8 cellular contexts compared by ENCODE assay signal in the genomic region with DNA sequence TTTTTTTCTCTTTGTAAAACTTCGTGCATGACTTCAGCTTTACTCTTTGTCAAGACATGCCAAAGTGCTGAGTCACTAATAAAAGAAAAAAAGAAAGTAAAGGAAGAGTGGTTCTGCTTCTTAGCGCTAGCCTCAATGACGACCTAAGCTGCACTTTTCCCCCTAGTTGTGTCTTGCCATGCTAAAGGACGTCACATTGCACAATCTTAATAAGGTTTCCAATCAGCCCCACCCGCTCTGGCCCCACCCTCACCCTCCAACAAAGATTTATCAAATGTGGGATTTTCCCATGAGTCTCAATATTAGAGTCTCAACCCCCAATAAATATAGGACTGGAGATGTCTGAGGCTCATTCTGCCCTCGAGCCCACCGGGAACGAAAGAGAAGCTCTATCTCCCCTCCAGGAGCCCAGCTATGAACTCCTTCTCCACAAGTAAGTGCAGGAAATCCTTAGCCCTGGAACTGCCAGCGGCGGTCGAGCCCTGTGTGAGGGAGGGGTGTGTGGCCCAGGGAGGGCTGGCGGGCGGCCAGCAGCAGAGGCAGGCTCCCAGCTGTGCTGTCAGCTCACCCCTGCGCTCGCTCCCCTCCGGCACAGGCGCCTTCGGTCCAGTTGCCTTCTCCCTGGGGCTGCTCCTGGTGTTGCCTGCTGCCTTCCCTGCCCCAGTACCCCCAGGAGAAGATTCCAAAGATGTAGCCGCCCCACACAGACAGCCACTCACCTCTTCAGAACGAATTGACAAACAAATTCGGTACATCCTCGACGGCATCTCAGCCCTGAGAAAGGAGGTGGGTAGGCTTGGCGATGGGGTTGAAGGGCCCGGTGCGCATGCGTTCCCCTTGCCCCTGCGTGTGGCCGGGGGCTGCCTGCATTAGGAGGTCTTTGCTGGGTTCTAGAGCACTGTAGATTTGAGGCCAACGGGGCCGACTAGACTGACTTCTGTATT. TPM values are rescaled to one million over a fixed set of nuclear protein-coding genes. Genes with fewer than 3 reads are reported as not detected.
DNase-seq lines count a peak whose midpoint lies in the region; ATAC-seq, FAIRE-seq and TF ChIP-seq lines count a peak whose summit lies in the region.

Gene IL6 (plus strand): TSS at position 352 of the 944 bp plus-strand sequence. CDS start 63 bp downstream, at position 415.

- H3K36me3 ChIP-seq in PC-9 (ENCODE audit: low read depth), result no peaks in the 10 kb centered on the region

- FAIRE-seq in HTR-8/SVneo (lab: Jason Lieb, UNC) (peak; percentile 28), GM12891 (lab: Jason Lieb, UNC) (no peak)

- H3K79me2 ChIP-seq in PC-9 (ENCODE audit: low read depth), result no peaks in the 10 kb centered on the region

- no peak within 1 kb of the TSS for H2AFZ ChIP-seq in PC-9

- peaks cover 32% of the 10 kb centered on the region; the same call in 1 of the 2 replicates for H3F3A ChIP-seq in PC-9 (ENCODE audit: insufficient read depth, low read depth)

- H3K27ac ChIP-seq in PC-9, result peak within 1 kb of the TSS; percentile 73

- H3K4me3 ChIP-seq in PC-9, result peak within 1 kb of the TSS; percentile 45; the same call in 1 of the 2 replicates

- POLR2A ChIA-PET in PC-9 (lab: Charles Lee; ENCODE audit: unreplicated experiment), result interaction anchor here (0.6 to 1.5 kb wide), 12 partner anchors 8 to 638 kb away, joined by 3 to 26 read pairs (median 6); no protein-coding TSS in a partner anchor

- ATAC-seq in sciatic nerve (peak; percentile 89), GM19023 (IDR thresholded peaks at IDR 0.05; ENCODE audit: unreplicated experiment) (no peak)

- H3K4me2 ChIP-seq in PC-9, result peak within 1 kb of the TSS; percentile 80

- CTCF ChIA-PET in PC-9 (lab: Charles Lee), result interaction anchor here (0.6 to 4.1 kb wide), 22 partner anchors 10 to 546 kb away, joined by 3 to 113 read pairs (median 6); partner anchors contain the start of gene TOMM7

- H3K27me3 ChIP-seq in PC-9 (ENCODE audit: insufficient read depth, low read depth), result no peaks in the 10 kb centered on the region

- peaks cover 52% of the 10 kb centered on the region for H3K4me1 ChIP-seq in PC-9 (replicated peaks; ENCODE audit: insufficient read depth)

- TF ChIP-seq CTCF in PC-9 (conservative IDR thresholded peaks at IDR 0.05), result no peak

- no peaks in the 10 kb centered on the region for H3K9me2 ChIP-seq in PC-9 (ENCODE audit: insufficient read depth)

- no peaks in the 10 kb centered on the region; the same call in 1 of the 2 replicates for H3K9me3 ChIP-seq in PC-9 (ENCODE audit: insufficient read depth, low read depth)

- DNase-seq in CD1c-positive myeloid dendritic cell (ENCODE audit: extremely low spot score) (peak; percentile 44), HTR-8/SVneo (ENCODE audit: insufficient read length, low spot score) (peak; percentile 61), PC-9 (peak; percentile 86 to 89), brain pericyte (ENCODE audit: low read depth, low spot score) (peak; percentile 55), iPS-NIHi11 (ENCODE audit: low spot score) (peak; percentile 64), sciatic nerve (ENCODE audit: low spot score) (peak; percentile 86), GM12891 (ENCODE audit: insufficient read length, low spot score) (no peak)

- BruUV-seq in PC-9 (replicated peaks; lab: Mats Ljungman, UMichigan), result no TSS peak

- intact Hi-C loops in PC-9 (cut with micrococcal nuclease; ENCODE audit: unreplicated experiment) (loop anchor here (1.0 to 5.0 kb wide), 9 partner anchors 59 to 455 kb away; partner anchors contain the start of genes NUP42 and TOMM7), sciatic nerve (cut with DNase I) (loop anchor here (10.0 kb wide), 1 partner anchor 172 kb away; no protein-coding TSS in a partner anchor)

- no peaks in the 10 kb centered on the region for H4K20me1 ChIP-seq in PC-9 (ENCODE audit: insufficient read depth)

- no peak for TF ChIP-seq POLR2A in GM12891 (IDR thresholded peaks at IDR 0.05; ENCODE audit: low read depth, low read length)

TF ChIP-seq in GM12891, 5 proteins besides CTCF, POLR2A, EP300 and RAD21:
- no peak for TF ChIP-seq POU2F2 (IDR thresholded peaks at IDR 0.05; ENCODE audit: low read depth, low read length)

RNA-seq across cellular contexts. Expression of gene IL6, which starts in this region (rescaled TPM):
- total RNA-seq in PC-9 (2021), result 1.4 and 1.7 TPM in 2 replicates
- 28.1 TPM for total RNA-seq in sciatic nerve
- polyA plus RNA-seq in GM12891 (2012; ENCODE audit: low read depth, missing spikeins), result 0.69 TPM

Comparison
In these comparisons a context has a peak if more than half of its experiments do, and no peak if none do; other contexts are left out.
1. RNA of gene IL6 (total RNA-seq): 28.1 TPM in sciatic nerve (single experiment); 1.4 to 1.7 TPM in PC-9; every median in the first group is over 10 times any median in the second.